Comparison of ENCODE assay signal across 22 cellular contexts in the genomic region with DNA sequence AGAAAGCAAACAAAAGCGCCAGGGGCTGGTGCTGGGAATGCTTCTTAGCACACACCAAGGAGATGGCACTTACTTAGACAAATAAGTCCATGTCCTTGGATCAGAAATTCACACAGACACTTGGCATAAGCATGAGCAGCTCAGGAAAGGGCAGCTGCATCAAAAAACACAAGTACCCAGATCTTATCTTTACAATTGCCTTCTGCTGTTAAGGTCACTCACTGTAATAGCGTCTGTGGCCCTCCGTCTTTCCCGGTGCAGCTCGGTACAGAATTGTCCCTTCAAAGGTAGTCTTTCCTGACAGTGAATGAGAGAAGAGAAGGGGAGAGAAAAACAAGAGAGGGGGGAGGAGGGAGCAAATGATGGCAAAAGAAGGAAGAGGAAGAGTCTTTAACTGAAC.
"Had no signal": no experiment of that assay in that cellular context is flagged by ENCODE, and none has a peak within 500 bp of the region (broad histone marks: within the 10 kb centered on the region; RNA-seq: fewer than 3 reads in every experiment).

No MANE protein-coding gene starts in this region.

- H3K9me3 Mint-ChIP-seq: activated CD4-positive, alpha-beta memory T cell treated with anti-CD3 and anti-CD28 coated beads, Interleukin-2, amount 10 ng/mL, durations not matched to agents 7 days and 5 days; activated naive CD4-positive, alpha-beta T cell treated with anti-CD3 and anti-CD28 coated beads, Interleukin-2, amount 10 ng/mL, durations not matched to agents 7 days and 5 days; brain; natural killer cell; type B pancreatic cell had no signal

- H3K27ac ChIP-seq: left lung, spleen, thoracic aorta, vagina had no signal

- H3K27ac Mint-ChIP-seq: activated CD4-positive, alpha-beta memory T cell treated with anti-CD3 and anti-CD28 coated beads, Interleukin-2, amount 10 ng/mL, durations not matched to agents 7 days and 5 days; activated naive CD4-positive, alpha-beta T cell treated with anti-CD3 and anti-CD28 coated beads, Interleukin-2, amount 10 ng/mL, durations not matched to agents 7 days and 5 days; brain; progenitor cell of endocrine pancreas; type B pancreatic cell had no signal

- H3K9me3 ChIP-seq: left lung, spleen, thoracic aorta, vagina had no signal

- H3K4me3 Mint-ChIP-seq: activated CD4-positive, alpha-beta memory T cell treated with anti-CD3 and anti-CD28 coated beads, Interleukin-2, amount 10 ng/mL, durations not matched to agents 7 days and 5 days; activated naive CD4-positive, alpha-beta T cell treated with anti-CD3 and anti-CD28 coated beads, Interleukin-2, amount 10 ng/mL, durations not matched to agents 7 days and 5 days; brain; natural killer cell; type B pancreatic cell had no signal

- H3K27me3 ChIP-seq: left lung, spleen, vagina had no signal

- H3K36me3 Mint-ChIP-seq: brain, natural killer cell, type B pancreatic cell had no signal

- H3K27me3 Mint-ChIP-seq: activated CD4-positive, alpha-beta memory T cell treated with anti-CD3 and anti-CD28 coated beads, Interleukin-2, amount 10 ng/mL, durations not matched to agents 7 days and 5 days; activated naive CD4-positive, alpha-beta T cell treated with anti-CD3 and anti-CD28 coated beads, Interleukin-2, amount 10 ng/mL, durations not matched to agents 7 days and 5 days; brain; progenitor cell of endocrine pancreas; type B pancreatic cell had no signal

- H3K4me3 ChIP-seq: left lung, lung, spleen, thoracic aorta, vagina had no signal

- H3K36me3 ChIP-seq: left lung, thoracic aorta, vagina had no signal

- DNase-seq: activated CD4-positive, alpha-beta memory T cell treated with anti-CD3 and anti-CD28 coated beads, Interleukin-2, amount 10 ng/mL, durations not matched to agents 7 days and 5 days; activated CD4-positive, alpha-beta T cell treated with anti-CD3 and anti-CD28 coated beads for 4 hours; activated CD4-positive, CD25-positive, alpha-beta regulatory T cell; activated effector memory CD4-positive, alpha-beta T cell treated with anti-CD3 and anti-CD28 coated beads, Interleukin-2, amount 50 U/mL, for 16 hours; activated naive CD4-positive, alpha-beta T cell treated with anti-CD3 and anti-CD28 coated beads, Interleukin-2, amount 10 ng/mL, durations not matched to agents 7 days and 5 days; aorta; caudate nucleus; dermis blood vessel endothelial cell; effector memory CD4-positive, alpha-beta T cell; foreskin melanocyte; left lung; natural killer cell; spleen; stimulated activated CD4-positive, alpha-beta T cell treated with anti-CD3 and anti-CD28 coated beads, Interleukin-4, amount 100 ng/mL, for 1 hour; stimulated activated naive CD4-positive, alpha-beta T cell treated with Interleukin-2 at 50 U/mL for 16 hours had no signal

- ATAC-seq: esophagus mucosa, left lung, natural killer cell had no signal
